15 cellular contexts compared by ENCODE assay signal in genomic region chr17:19937522-19937921, GRCh38.
"Had no signal": no experiment of that assay in that cellular context is flagged by ENCODE, and none has a peak within 500 bp of the region (broad histone marks: within the 10 kb centered on the region; RNA-seq: fewer than 3 reads in every experiment).

No MANE protein-coding gene starts in this region.

- H3K4me3 ChIP-seq: hepatocyte, skin epidermis, thoracic aorta had no signal

- H3K79me2 ChIP-seq: parathyroid adenoma had no signal

- H3K4me1 ChIP-seq: parathyroid adenoma had no signal

- H3K27me3 ChIP-seq: hepatocyte had no signal

- H3K27ac ChIP-seq: epithelial cell of prostate, hepatocyte, parathyroid adenoma, skin epidermis, thoracic aorta had no signal

- DNase-seq: activated CD4-positive, alpha-beta T cell treated with anti-CD3 and anti-CD28 coated beads, Interleukin-2, amount 50 U/mL, for 48 hours; activated CD4-positive, CD25-positive, alpha-beta regulatory T cell treated with anti-CD3 and anti-CD28 coated beads, Interleukin-2, amount 50 U/mL, for 72 hours; activated CD8-positive, alpha-beta memory T cell treated with anti-CD3 and anti-CD28 coated beads, Interleukin-2, amount 10 ng/mL, durations not matched to agents 7 days and 5 days; activated gamma-delta T cell; activated naive CD8-positive, alpha-beta T cell treated with anti-CD3 and anti-CD28 coated beads for 36 hours; activated T-cell treated with anti-CD3 and anti-CD28 coated beads, Interleukin-2, amount 50 U/mL, for 48 hours; central memory CD4-positive, alpha-beta T cell; effector memory CD8-positive, alpha-beta T cell; stimulated activated CD4-positive, alpha-beta T cell treated with anti-CD3 and anti-CD28 coated beads, Interleukin-4, amount 100 ng/mL, for 4 hours; stimulated activated naive CD8-positive, alpha-beta T cell treated with anti-CD3 and anti-CD28 coated beads, Interleukin-15, amount 100 ng/mL, for 72 hours had no signal

- H3K9ac ChIP-seq: parathyroid adenoma had no signal

- H3K9me3 ChIP-seq: thoracic aorta had no signal

- ATAC-seq: activated CD8-positive, alpha-beta memory T cell treated with anti-CD3 and anti-CD28 coated beads, Interleukin-2, amount 10 ng/mL, durations not matched to agents 7 days and 5 days; effector memory CD8-positive, alpha-beta T cell; stimulated activated naive CD8-positive, alpha-beta T cell treated with anti-CD3 and anti-CD28 coated beads, Interleukin-15, amount 100 ng/mL, for 72 hours had no signal

- H3K4me2 ChIP-seq: hepatocyte had no signal

- H2AFZ ChIP-seq: hepatocyte, parathyroid adenoma had no signal
